28 cellular contexts compared by ENCODE assay signal in genomic region chr17:55605705-55606104, GRCh38.
"Had no signal": no experiment of that assay in that cellular context is flagged by ENCODE, and none has a peak within 500 bp of the region (broad histone marks: within the 10 kb centered on the region; RNA-seq: fewer than 3 reads in every experiment).

No MANE protein-coding gene starts in this region.

- H3K36me3 ChIP-seq: esophagus squamous epithelium, gastroesophageal sphincter, ovary, right atrium auricular region, suprapubic skin, tibial artery had no signal

- H3K4me3 ChIP-seq: esophagus squamous epithelium, gastroesophageal sphincter, hepatocyte, ovary, psoas muscle, right atrium auricular region, suprapubic skin, tibial artery had no signal

- H3K36me3 Mint-ChIP-seq: activated naive CD4-positive, alpha-beta T cell treated with anti-CD3 and anti-CD28 coated beads, Interleukin-2, amount 50 U/mL, for 72 hours; stimulated activated naive B cell treated with anti-CD40 and anti-IgM and Interleukin-4, amounts not matched to agents 10 μg/mL and 1 μg/mL and 100 μg/mL, for 72 hours; WTC11 had no signal

- DNase-seq: activated CD4-positive, alpha-beta T cell treated with anti-CD3 and anti-CD28 coated beads, Interleukin-2, amount 50 U/mL, for 1 hour; activated CD8-positive, alpha-beta T cell treated with anti-CD3 and anti-CD28 coated beads for 36 hours; activated T-cell treated with anti-CD3 and anti-CD28 coated beads, Interleukin-2, amount 50 U/mL, for 4 hours; anterior cingulate cortex; dermis blood vessel endothelial cell; effector CD4-positive, alpha-beta T cell; esophagus squamous epithelium; islet precursor cell; left ventricle myocardium superior; ovary; psoas muscle; stimulated activated CD4-positive, alpha-beta T cell treated with anti-CD3 and anti-CD28 coated beads, Interleukin-15, amount 100 ng/mL, for 24 hours; stimulated activated CD4-positive, alpha-beta T cell treated with anti-CD3 and anti-CD28 coated beads, Interleukin-2, amount 100 ng/mL, for 24 hours; stimulated activated naive B cell treated with anti-CD40 and anti-IgM and Interleukin-4, amounts not matched to agents 10 μg/mL and 1 μg/mL and 100 μg/mL, for 72 hours; T-helper 2 cell; tibial artery had no signal

- H3K27me3 ChIP-seq: esophagus squamous epithelium, gastroesophageal sphincter, hepatocyte, ovary, right atrium auricular region, suprapubic skin, tibial artery had no signal

- H3K9me3 Mint-ChIP-seq: activated CD8-positive, alpha-beta T cell treated with anti-CD3 and anti-CD28 coated beads for 36 hours; activated naive CD4-positive, alpha-beta T cell treated with anti-CD3 and anti-CD28 coated beads, Interleukin-2, amount 50 U/mL, for 72 hours; activated T-cell treated with anti-CD3 and anti-CD28 coated beads, Interleukin-2, amount 50 U/mL, for 4 hours; activated T-helper 2 cell treated with anti-CD3 and anti-CD28 coated beads, Interferon-gamma antibody, Interleukin-2, Interleukin-4, amounts not matched to agents 10 μg/mL and 5 μg/mL and 100 μg/mL, durations not matched to agents 14 hours and 24 hours and 36 hours had no signal

- ATAC-seq: activated CD8-positive, alpha-beta T cell treated with anti-CD3 and anti-CD28 coated beads for 36 hours; activated naive CD4-positive, alpha-beta T cell treated with anti-CD3 and anti-CD28 coated beads, Interleukin-2, amount 50 U/mL, for 72 hours; activated T-cell treated with anti-CD3 and anti-CD28 coated beads, Interleukin-2, amount 50 U/mL, for 4 hours; gastroesophageal sphincter; left ventricle myocardium superior; natural killer cell treated with Interleukin-12 subunit alpha and Interleukin-12 subunit beta and Interleukin-15 and Interleukin-18, amount 100 ng/mL, for 72 hours; stimulated activated naive B cell treated with anti-CD40 and anti-IgM and Interleukin-4, amounts not matched to agents 10 μg/mL and 1 μg/mL and 100 μg/mL, for 72 hours; WTC11 had no signal

- H3K4me1 Mint-ChIP-seq: stimulated activated naive B cell treated with anti-CD40 and anti-IgM and Interleukin-4, amounts not matched to agents 10 μg/mL and 1 μg/mL and 100 μg/mL, for 72 hours had no signal

- FAIRE-seq: bronchial epithelial cell, colon, endometrium had no signal

- H3K4me3 Mint-ChIP-seq: activated CD8-positive, alpha-beta T cell treated with anti-CD3 and anti-CD28 coated beads for 36 hours; activated T-cell treated with anti-CD3 and anti-CD28 coated beads, Interleukin-2, amount 50 U/mL, for 4 hours; natural killer cell treated with Interleukin-12 subunit alpha and Interleukin-12 subunit beta and Interleukin-15 and Interleukin-18, amount 100 ng/mL, for 72 hours; stimulated activated naive B cell treated with anti-CD40 and anti-IgM and Interleukin-4, amounts not matched to agents 10 μg/mL and 1 μg/mL and 100 μg/mL, for 72 hours; WTC11 had no signal

- H3K27ac ChIP-seq: epithelial cell of prostate, gastroesophageal sphincter, hepatocyte, psoas muscle, right atrium auricular region, suprapubic skin, tibial artery had no signal

- H3K9me3 ChIP-seq: esophagus squamous epithelium, ovary, psoas muscle, suprapubic skin, tibial artery had no signal

- H3K4me1 ChIP-seq: suprapubic skin, tibial artery had no signal

- H3K27ac Mint-ChIP-seq: activated CD8-positive, alpha-beta T cell treated with anti-CD3 and anti-CD28 coated beads for 36 hours; activated naive CD4-positive, alpha-beta T cell treated with anti-CD3 and anti-CD28 coated beads, Interleukin-2, amount 50 U/mL, for 72 hours; activated T-helper 2 cell treated with anti-CD3 and anti-CD28 coated beads, Interferon-gamma antibody, Interleukin-2, Interleukin-4, amounts not matched to agents 10 μg/mL and 5 μg/mL and 100 μg/mL, durations not matched to agents 14 hours and 24 hours and 36 hours; natural killer cell treated with Interleukin-12 subunit alpha and Interleukin-12 subunit beta and Interleukin-15 and Interleukin-18, amount 100 ng/mL, for 72 hours; stimulated activated naive B cell treated with anti-CD40 and anti-IgM and Interleukin-4, amounts not matched to agents 10 μg/mL and 1 μg/mL and 100 μg/mL, for 72 hours; WTC11 had no signal
